ENCODE assay signal across 21 cellular contexts in genomic region chr11:56706486-56706885, GRCh38. TPM values are rescaled to one million over a fixed set of nuclear protein-coding genes. Genes with fewer than 3 reads are reported as not detected.
"Had no signal": no experiment of that assay in that cellular context is flagged by ENCODE, and none has a peak within 500 bp of the region (broad histone marks: within the 10 kb centered on the region; RNA-seq: fewer than 3 reads in every experiment).

No MANE protein-coding gene starts in this region.

- H3K36me3 ChIP-seq: brain microvascular endothelial cell, gastrocnemius medialis, heart right ventricle, pancreas, stomach had no signal

- H3K9me3 Mint-ChIP-seq: activated T-helper 1 cell treated with anti-CD3 and anti-CD28 coated beads, Interleukin-12 subunit alpha, Interleukin-12 subunit beta, Interleukin-2, Interleukin-4 antibody, amounts not matched to agents 30 ng/mL and 10 ng/mL and 1 ng/mL, durations not matched to agents 14 hours and 24 hours and 36 hours had no signal

- H3K36me3 Mint-ChIP-seq: activated naive CD8-positive, alpha-beta T cell treated with anti-CD3 and anti-CD28 coated beads, Interleukin-2, amount 10 ng/mL, durations not matched to agents 7 days and 5 days had no signal

- H3K4me3 ChIP-seq: gastrocnemius medialis, heart right ventricle, lung, pancreas, stomach, testis had no signal

- H3K4me1 Mint-ChIP-seq: activated B cell treated with CpG ODN at 0.5 μM for 24 hours; activated naive CD8-positive, alpha-beta T cell treated with anti-CD3 and anti-CD28 coated beads, Interleukin-2, amount 10 ng/mL, durations not matched to agents 7 days and 5 days; naive thymus-derived CD8-positive, alpha-beta T cell; T-helper 17 cell had no signal

- H3K4me3 Mint-ChIP-seq: activated B cell treated with CpG ODN at 0.5 μM for 24 hours; activated naive CD8-positive, alpha-beta T cell treated with anti-CD3 and anti-CD28 coated beads, Interleukin-2, amount 10 ng/mL, durations not matched to agents 7 days and 5 days; activated T-helper 1 cell treated with anti-CD3 and anti-CD28 coated beads, Interleukin-12 subunit alpha, Interleukin-12 subunit beta, Interleukin-2, Interleukin-4 antibody, amounts not matched to agents 30 ng/mL and 10 ng/mL and 1 ng/mL, durations not matched to agents 14 hours and 24 hours and 36 hours; dendritic cell treated with granulocyte-macrophage colony-stimulating factor and Interleukin-4, amounts not matched to agents 40 ng/mL and 50 ng/mL, for 4 days; naive thymus-derived CD8-positive, alpha-beta T cell; T-helper 17 cell had no signal

- H3K4me1 ChIP-seq: gastrocnemius medialis, heart right ventricle, pancreas, stomach, testis had no signal

- DNase-seq: activated B cell treated with CpG ODN at 0.5 μM for 24 hours; activated CD4-positive, alpha-beta T cell treated with anti-CD3 and anti-CD28 coated beads for 48 hours; activated naive CD8-positive, alpha-beta T cell treated with anti-CD3 and anti-CD28 coated beads, Interleukin-2, amount 10 ng/mL, durations not matched to agents 7 days and 5 days; brain microvascular endothelial cell; cerebellar nuclear complex; effector memory CD4-positive, alpha-beta T cell; gastrocnemius medialis; heart right ventricle; naive thymus-derived CD8-positive, alpha-beta T cell; pancreas; stimulated activated CD4-positive, alpha-beta T cell treated with anti-CD3 and anti-CD28 coated beads, Interleukin-1b, Interleukin-23, amount 100 ng/mL, for 48 hours; stomach; T-helper 17 cell; testis had no signal

- H3K27ac ChIP-seq: brain microvascular endothelial cell, gastrocnemius medialis, heart right ventricle, pancreas, stomach, testis had no signal

- H3K9me3 ChIP-seq: gastrocnemius medialis, pancreas, testis had no signal

- H3K27me3 Mint-ChIP-seq: activated B cell treated with CpG ODN at 0.5 μM for 24 hours; activated naive CD8-positive, alpha-beta T cell treated with anti-CD3 and anti-CD28 coated beads, Interleukin-2, amount 10 ng/mL, durations not matched to agents 7 days and 5 days; dendritic cell treated with granulocyte-macrophage colony-stimulating factor and Interleukin-4, amounts not matched to agents 40 ng/mL and 50 ng/mL, for 4 days; naive thymus-derived CD8-positive, alpha-beta T cell; T-helper 17 cell had no signal

- H3K27ac Mint-ChIP-seq: activated B cell treated with CpG ODN at 0.5 μM for 24 hours; activated naive CD8-positive, alpha-beta T cell treated with anti-CD3 and anti-CD28 coated beads, Interleukin-2, amount 10 ng/mL, durations not matched to agents 7 days and 5 days; activated T-helper 1 cell treated with anti-CD3 and anti-CD28 coated beads, Interleukin-12 subunit alpha, Interleukin-12 subunit beta, Interleukin-2, Interleukin-4 antibody, amounts not matched to agents 30 ng/mL and 10 ng/mL and 1 ng/mL, durations not matched to agents 14 hours and 24 hours and 36 hours; dendritic cell treated with granulocyte-macrophage colony-stimulating factor and Interleukin-4, amounts not matched to agents 40 ng/mL and 50 ng/mL, for 4 days; naive thymus-derived CD8-positive, alpha-beta T cell; T-helper 17 cell had no signal

- H3K27me3 ChIP-seq: brain microvascular endothelial cell, gastrocnemius medialis, heart right ventricle, pancreas, stomach, testis had no signal

- ATAC-seq: gastrocnemius medialis; heart right ventricle; naive thymus-derived CD8-positive, alpha-beta T cell; pancreas; sciatic nerve; T-helper 17 cell had no signal

RNA-seq across cellular contexts. Expression of gene OR9G1, which starts 7.6 kb away (rescaled TPM):
- total RNA-seq: activated B cell treated with CpG ODN at 0.5 μM for 24 hours; activated naive CD8-positive, alpha-beta T cell treated with anti-CD3 and anti-CD28 coated beads, Interleukin-2, amount 10 ng/mL, durations not matched to agents 7 days and 5 days; activated T-helper 1 cell treated with anti-CD3 and anti-CD28 coated beads, Interleukin-12 subunit alpha, Interleukin-12 subunit beta, Interleukin-2, Interleukin-4 antibody, amounts not matched to agents 30 ng/mL and 10 ng/mL and 1 ng/mL, durations not matched to agents 14 hours and 24 hours and 36 hours; fibroblast of lung; gastrocnemius medialis; heart right ventricle; lung; mononuclear cell; naive thymus-derived CD8-positive, alpha-beta T cell; pancreas; sciatic nerve; stomach; T-helper 17 cell; testis; ureter had no signal

RNA-seq across cellular contexts. Expression of gene OR9G4, which starts 42.0 kb away (rescaled TPM):
- total RNA-seq: activated B cell treated with CpG ODN at 0.5 μM for 24 hours; activated naive CD8-positive, alpha-beta T cell treated with anti-CD3 and anti-CD28 coated beads, Interleukin-2, amount 10 ng/mL, durations not matched to agents 7 days and 5 days; activated T-helper 1 cell treated with anti-CD3 and anti-CD28 coated beads, Interleukin-12 subunit alpha, Interleukin-12 subunit beta, Interleukin-2, Interleukin-4 antibody, amounts not matched to agents 30 ng/mL and 10 ng/mL and 1 ng/mL, durations not matched to agents 14 hours and 24 hours and 36 hours; fibroblast of lung; gastrocnemius medialis; heart right ventricle; lung; mononuclear cell; naive thymus-derived CD8-positive, alpha-beta T cell; pancreas; sciatic nerve; stomach; T-helper 17 cell; testis; ureter had no signal

RNA-seq across cellular contexts. Expression of gene OR5AR1, which starts 43.0 kb away (rescaled TPM):
- total RNA-seq: activated B cell treated with CpG ODN at 0.5 μM for 24 hours; activated naive CD8-positive, alpha-beta T cell treated with anti-CD3 and anti-CD28 coated beads, Interleukin-2, amount 10 ng/mL, durations not matched to agents 7 days and 5 days; activated T-helper 1 cell treated with anti-CD3 and anti-CD28 coated beads, Interleukin-12 subunit alpha, Interleukin-12 subunit beta, Interleukin-2, Interleukin-4 antibody, amounts not matched to agents 30 ng/mL and 10 ng/mL and 1 ng/mL, durations not matched to agents 14 hours and 24 hours and 36 hours; fibroblast of lung; gastrocnemius medialis; heart right ventricle; lung; mononuclear cell; naive thymus-derived CD8-positive, alpha-beta T cell; pancreas; sciatic nerve; stomach; T-helper 17 cell; testis; ureter had no signal
